ENCODE assay signal across 1 cellular context in genomic region chr7:114956702-114957101, GRCh38.
TF ChIP-seq lines count a peak whose summit lies in the region.

No MANE protein-coding gene starts in this region.

TF ChIP-seq in HepG2, 621 proteins besides CTCF, POLR2A, EP300 and RAD21 (continued from another document):
- TF ChIP-seq SKIL (CRISPR knock-in tag; IDR thresholded peaks at IDR 0.05; ENCODE audit: borderline replicate concordance) (no peak), TEAD3 (CRISPR knock-in tag; optimal IDR thresholded peaks at IDR 0.05; ENCODE audit: borderline replicate concordance) (no peak), ZNF230 (CRISPR knock-in tag; IDR thresholded peaks at IDR 0.05) (no peak), GATA4 (IDR thresholded peaks at IDR 0.05; ENCODE audit: borderline replicate concordance, low read depth) (no peak), ATM (IDR thresholded peaks at IDR 0.05; ENCODE audit: borderline replicate concordance) (no peak)
